19 cellular contexts compared by ENCODE assay signal in genomic region chr21:14741237-14741636, GRCh38.
DNase-seq lines count a peak whose midpoint lies in the region; FAIRE-seq and TF ChIP-seq lines count a peak whose summit lies in the region.
"Had no signal": no experiment of that assay in that cellular context is flagged by ENCODE, and none has a peak within 500 bp of the region (broad histone marks: within the 10 kb centered on the region; RNA-seq: fewer than 3 reads in every experiment).

No MANE protein-coding gene starts in this region.

- no peak overlapping the region for H3K4me2 ChIP-seq in PC-9
- H3K4me2 ChIP-seq in hepatocyte = no peak overlapping the region
- no peak overlapping the region for H3K4me2 ChIP-seq in trophoblast cell (ENCODE audit: low read length)

- H3K79me2 ChIP-seq in PC-9 (ENCODE audit: low read depth) = no peaks in the 10 kb centered on the region
- H3K79me2 ChIP-seq in hepatocyte = no peaks in the 10 kb centered on the region
- no peaks in the 10 kb centered on the region for H3K79me2 ChIP-seq in trophoblast cell (ENCODE audit: control insufficient read depth, insufficient read depth, low read length, poor library complexity)

- TF ChIP-seq CTCF in LNCaP clone FGC (IDR thresholded peaks at IDR 0.05; ENCODE audit: control insufficient read depth, extremely low read depth, insufficient read depth) = no peak
- TF ChIP-seq CTCF in PC-9 (conservative IDR thresholded peaks at IDR 0.05) = no peak
- TF ChIP-seq CTCF in hepatocyte (IDR thresholded peaks at IDR 0.05; ENCODE audit: poor library complexity) = no peak

- H3K36me3 ChIP-seq in PC-9 (ENCODE audit: low read depth) (no peaks in the 10 kb centered on the region), hepatocyte (replicated peaks; ENCODE audit: insufficient read depth, low read depth) (no peaks in the 10 kb centered on the region), trophoblast cell (ENCODE audit: control insufficient read depth in 1 of 2, insufficient read depth in 2 of 2, low read length in 2 of 2) (no peaks in the 10 kb centered on the region), SJCRH30 (no peaks in the 10 kb centered on the region)
- H3K36me3 ChIP-seq: prostate gland had no signal

- H2BK12ac ChIP-seq in trophoblast cell (ENCODE audit: low read length) = no peak overlapping the region

- H3K14ac ChIP-seq in trophoblast cell (ENCODE audit: low read length) = no peak overlapping the region

- H3K23ac ChIP-seq in trophoblast cell (ENCODE audit: low read length) = no peak overlapping the region

- H4K12ac ChIP-seq in trophoblast cell (ENCODE audit: low read depth, low read length) = no peak overlapping the region

- intact Hi-C loops in PC-9 (cut with micrococcal nuclease; ENCODE audit: unreplicated experiment) = loop anchor here (5.0 kb wide), 1 partner anchor 121 kb away; no protein-coding TSS in a partner anchor

- BruUV-seq in PC-9 (replicated peaks; lab: Mats Ljungman, UMichigan) = no TSS peak

- WGBS in hepatocyte (ENCODE audit: low lambda C conversion rate, missing lambda C conversion rate) = 87% methylated on average over 2 of the region's 2 CpGs
- WGBS in trophoblast cell (ENCODE audit: extremely low coverage, insufficient coverage, insufficient read length) = no CpG with 5 or more reads among the region's 2 CpGs

- H3K9me3 ChIP-seq in PC-9 (ENCODE audit: insufficient read depth, low read depth) = no peaks in the 10 kb centered on the region; the same call in 1 of the 2 replicates
- H3K9me3 ChIP-seq in hepatocyte (ENCODE audit: low read depth) = no peaks in the 10 kb centered on the region
- no peaks in the 10 kb centered on the region for H3K9me3 ChIP-seq in trophoblast cell (ENCODE audit: insufficient read depth, low read depth, low read length)
- H3K9me3 ChIP-seq in SJCRH30 (replicated peaks) = no peaks in the 10 kb centered on the region
- H3K9me3 ChIP-seq: prostate gland had no signal

- no peak overlapping the region for H3K18ac ChIP-seq in trophoblast cell (ENCODE audit: low read length)

- no peaks in the 10 kb centered on the region for H3F3A ChIP-seq in PC-9 (ENCODE audit: insufficient read depth, low read depth)

- CTCF ChIA-PET in PC-9 (lab: Charles Lee) = interaction anchor here (0.7 kb wide), 1 partner anchor 425 kb away, joined by 3 read pairs; no protein-coding TSS in a partner anchor

- no peak overlapping the region for H3K4ac ChIP-seq in trophoblast cell (ENCODE audit: low read depth, low read length)

- H2BK120ac ChIP-seq in trophoblast cell (ENCODE audit: insufficient read depth, low read length, poor library complexity) = no peak overlapping the region

- peak overlapping the region; percentile 21 for H2BK5ac ChIP-seq in trophoblast cell (ENCODE audit: low read depth, low read length, poor library complexity)

- H3K27ac ChIP-seq in PC-9 (no peak overlapping the region), hepatocyte (no peak overlapping the region), trophoblast cell (ENCODE audit: low read depth, low read length) (no peak overlapping the region), SJCRH30 (no peak overlapping the region)
- H3K27ac ChIP-seq: prostate gland had no signal

- FAIRE-seq in GM12891 (lab: Jason Lieb, UNC) = no peak
- FAIRE-seq: HepG2 had no signal

- no peaks in the 10 kb centered on the region for H3K79me1 ChIP-seq in trophoblast cell (ENCODE audit: low read length)

- POLR2A ChIA-PET in PC-9 (lab: Charles Lee; ENCODE audit: unreplicated experiment) = no interaction called here

- H4K91ac ChIP-seq in trophoblast cell (ENCODE audit: low read depth, low read length) = no peak overlapping the region

- no peak for TF ChIP-seq POLR2A in GM12891 (IDR thresholded peaks at IDR 0.05; ENCODE audit: low read depth, low read length)

- no peaks in the 10 kb centered on the region for H3K27me3 ChIP-seq in PC-9 (ENCODE audit: insufficient read depth, low read depth)
- H3K27me3 ChIP-seq in hepatocyte = no peaks in the 10 kb centered on the region
- no peaks in the 10 kb centered on the region for H3K27me3 ChIP-seq in trophoblast cell (ENCODE audit: insufficient read depth, low read length)
- no peaks in the 10 kb centered on the region for H3K27me3 ChIP-seq in SJCRH30

- H3K9me2 ChIP-seq in PC-9 (ENCODE audit: insufficient read depth) = no peaks in the 10 kb centered on the region
- no peaks in the 10 kb centered on the region for H3K9me2 ChIP-seq in hepatocyte (replicated peaks; ENCODE audit: insufficient read depth)

- H2AFZ ChIP-seq in PC-9 (no peak overlapping the region), hepatocyte (no peak overlapping the region), trophoblast cell (ENCODE audit: insufficient read depth, low read length, poor library complexity) (no peak overlapping the region)

- H4K8ac ChIP-seq in trophoblast cell (ENCODE audit: low read depth, low read length) = no peak overlapping the region

- peaks cover 7% of the 10 kb centered on the region; the same call in 1 of the 2 replicates for H3K4me1 ChIP-seq in PC-9 (replicated peaks; ENCODE audit: insufficient read depth)
- no peaks in the 10 kb centered on the region for H3K4me1 ChIP-seq in hepatocyte (ENCODE audit: insufficient read depth)
- no peaks in the 10 kb centered on the region for H3K4me1 ChIP-seq in trophoblast cell (ENCODE audit: control insufficient read depth in 1 of 2, insufficient read depth in 2 of 2, low read length in 2 of 2)
- no peaks in the 10 kb centered on the region for H3K4me1 ChIP-seq in SJCRH30
- H3K4me1 ChIP-seq: prostate gland had no signal

- DNase-seq in LNCaP clone FGC (ENCODE audit: low read depth) (peak; percentile 32), PC-9 (peak; percentile 1 to 35), hepatocyte (ENCODE audit: low spot score) (peak; percentile 60), trophoblast cell (peak in 1 of 2 donors; percentile 22), SJCRH30 (no peak), AML-193 (lab: John Stamatoyannopoulos, UW) (no peak), GM12891 (ENCODE audit: insufficient read length, low spot score) (no peak)
- DNase-seq: activated CD4-positive, alpha-beta T cell treated with anti-CD3 and anti-CD28 coated beads for 1 hour; activated T-cell treated with anti-CD3 and anti-CD28 coated beads, Interleukin-2, amount 50 U/mL, for 1 hour; CD4-positive, alpha-beta memory T cell; cortex of kidney; DMS153; NCI-H1436; NCI-H774; stimulated activated CD4-positive, alpha-beta T cell treated with anti-CD3 and anti-CD28 coated beads, Interleukin-1b, Interleukin-23, amount 100 ng/mL, for 48 hours; stimulated activated naive B cell treated with anti-CD40 and anti-IgM and Interleukin-4, amounts not matched to agents 10 μg/mL and 1 μg/mL and 100 μg/mL, for 72 hours; T-cell had no signal

- H4K20me1 ChIP-seq in PC-9 (ENCODE audit: insufficient read depth) = no peaks in the 10 kb centered on the region
- no peaks in the 10 kb centered on the region for H4K20me1 ChIP-seq in hepatocyte (ENCODE audit: insufficient read depth, poor library complexity, severe bottlenecking)

- H2AK5ac ChIP-seq in trophoblast cell (ENCODE audit: low read length) = no peak overlapping the region

- H3K4me3 ChIP-seq in LNCaP clone FGC (ENCODE audit: low read depth, low read length) (no peak overlapping the region), PC-9 (no peak overlapping the region), hepatocyte (no peak overlapping the region), trophoblast cell (ENCODE audit: low read depth, low read length) (no peak overlapping the region), SJCRH30 (no peak overlapping the region)
- H3K4me3 ChIP-seq: prostate gland had no signal

- no peak overlapping the region for H3K9ac ChIP-seq in trophoblast cell (ENCODE audit: low read length)

TF ChIP-seq in GM12891, 5 proteins besides CTCF, POLR2A, EP300 and RAD21:
- TF ChIP-seq SPI1 (IDR thresholded peaks at IDR 0.05; ENCODE audit: low read depth, low read length) = no peak
- no peak for TF ChIP-seq POLR2AphosphoS5 (IDR thresholded peaks at IDR 0.05; ENCODE audit: low read depth, low read length)
- TF ChIP-seq TAF1 (IDR thresholded peaks at IDR 0.05; ENCODE audit: low read depth, low read length) = no peak
- no peak for TF ChIP-seq POU2F2 (IDR thresholded peaks at IDR 0.05; ENCODE audit: low read depth, low read length)
- TF ChIP-seq PAX5 (IDR thresholded peaks at IDR 0.05; ENCODE audit: insufficient read depth, low read length, severe bottlenecking) = no peak

Comparison
In these comparisons a context has a peak if more than half of its experiments do, and no peak if none do; other contexts are left out.
1. DNase-seq: peak in LNCaP clone FGC (single experiment), PC-9 (2 of 2) and hepatocyte (single experiment); none in SJCRH30 (0 of 2), AML-193 (0 of 2) and GM12891 (single experiment).